Comparison of ENCODE assay signal across 8 cellular contexts in the genomic region with DNA sequence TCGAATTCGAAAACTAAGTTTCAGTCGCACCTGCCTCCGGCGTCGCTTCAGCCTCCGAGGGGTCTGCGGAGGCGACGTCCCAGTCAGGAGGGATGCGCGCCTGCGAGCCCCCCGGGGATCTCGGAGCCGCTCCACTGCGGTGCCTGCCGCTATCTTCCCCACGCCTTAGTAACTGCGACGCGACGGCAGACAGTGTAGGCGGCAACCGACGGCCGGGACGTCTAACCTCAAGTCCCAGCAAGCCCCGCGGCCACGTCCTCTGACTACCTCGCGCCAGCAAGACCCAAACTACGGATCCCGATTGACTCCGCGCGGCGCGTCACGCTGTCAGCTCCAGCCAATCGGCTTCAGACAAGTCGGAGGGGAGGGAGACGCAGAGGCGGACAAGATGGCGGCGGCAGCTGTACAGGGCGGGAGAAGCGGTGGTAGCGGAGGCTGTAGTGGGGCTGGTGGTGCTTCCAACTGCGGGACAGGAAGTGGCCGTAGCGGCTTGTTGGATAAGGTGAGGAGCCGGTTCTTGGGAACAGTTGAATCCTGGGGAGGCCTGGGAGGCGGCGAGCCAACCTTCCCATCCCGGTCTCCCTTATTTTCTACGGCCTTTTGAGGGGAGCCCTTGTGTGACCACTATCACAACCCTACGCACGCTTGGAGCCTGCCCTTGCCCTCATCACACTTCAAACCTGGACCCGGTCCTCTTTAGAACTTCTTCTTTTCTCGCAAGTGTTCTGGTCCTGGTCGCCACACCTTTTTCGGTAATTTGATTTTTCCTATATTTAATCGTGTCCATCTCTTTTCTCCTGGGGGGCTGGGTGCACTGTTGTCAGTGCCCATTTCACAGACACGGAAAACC. TPM values are rescaled to one million over a fixed set of nuclear protein-coding genes. Genes with fewer than 3 reads are reported as not detected.
DNase-seq lines count a peak whose midpoint lies in the region; ATAC-seq, FAIRE-seq and TF ChIP-seq lines count a peak whose summit lies in the region.

TSS of gene SPCS2 (plus strand) at position 369 of the 850 bp plus-strand sequence. CDS start at position 389, 20 bp downstream.
TSS of gene XRRA1 (minus strand) at position 194 of the 850 bp plus-strand sequence. CDS start 8,213 bp downstream, outside the sequence.

- H3K9me3 ChIP-seq in astrocyte (ENCODE audit: insufficient read depth, low read depth, low read length): no peaks in the 10 kb centered on the region
- no peaks in the 10 kb centered on the region for H3K9me3 ChIP-seq in right cardiac atrium (ENCODE audit: control insufficient read depth, low read length)
- H3K9me3 ChIP-seq in uterus: no peaks in the 10 kb centered on the region

- peak; percentile 83 to 93 for DNase-seq in NCI-H187 (lab: John Stamatoyannopoulos, UW)
- peak; percentile 99 for DNase-seq in T-helper 2 cell treated with Interferon-gamma antibody and Interleukin-4, amounts not matched to agents 5 μg/mL and 100 μg/mL, for 36 hours (ENCODE audit: low spot score)
- DNase-seq in astrocyte (ENCODE audit: low read depth): peak; percentile 98
- peak; percentile 99 to 100 (median 99) for DNase-seq in right cardiac atrium
- DNase-seq in pulmonary artery endothelial cell (ENCODE audit: low read depth, low spot score): peak; percentile 95
- peak; percentile 97 to 98 for DNase-seq in uterus

- intact Hi-C loops in right cardiac atrium (cut with DNase I): no loop called here
- intact Hi-C loops in uterus (cut with DNase I; ENCODE audit: low total_unique reads): no loop called here

- peak within 1 kb of the TSS; percentile 95 for H3K4me2 ChIP-seq in astrocyte (ENCODE audit: low read length)

- peaks cover 2% of the 10 kb centered on the region for H3K27me3 Mint-ChIP-seq in T-helper 2 cell treated with Interferon-gamma antibody and Interleukin-4, amounts not matched to agents 5 μg/mL and 100 μg/mL, for 36 hours (ENCODE audit: low read depth)
- H3K27me3 Mint-ChIP-seq in astrocyte (ENCODE audit: low read depth, unreplicated experiment): no peaks in the 10 kb centered on the region

- H3K36me3 Mint-ChIP-seq in T-helper 2 cell treated with Interferon-gamma antibody and Interleukin-4, amounts not matched to agents 5 μg/mL and 100 μg/mL, for 36 hours (ENCODE audit: low read depth): peaks cover 25% of the 10 kb centered on the region
- H3K36me3 Mint-ChIP-seq in astrocyte (ENCODE audit: low read depth, unreplicated experiment): no peaks in the 10 kb centered on the region

- H3K36me3 ChIP-seq in astrocyte (ENCODE audit: insufficient read depth, low read length): peaks cover 7% of the 10 kb centered on the region
- H3K36me3 ChIP-seq in uterus: no peaks in the 10 kb centered on the region

- ATAC-seq in GM18498 (IDR thresholded peaks at IDR 0.05; ENCODE audit: unreplicated experiment) (peak; percentile 91), HG02938 (IDR thresholded peaks at IDR 0.05; ENCODE audit: unreplicated experiment) (peak; percentile 88), right cardiac atrium (peak; percentile 99 to 100)

- peak; percentile 74 to 84 for TF ChIP-seq POLR2A in uterus (IDR thresholded peaks at IDR 0.05)

- H3K9ac ChIP-seq in astrocyte (ENCODE audit: low read length): peak within 1 kb of the TSS; percentile 99

- FAIRE-seq in astrocyte (lab: Jason Lieb, UNC): peak; percentile 59

- H3K4me1 ChIP-seq in astrocyte (ENCODE audit: insufficient read depth, low read length) (peaks cover 10% of the 10 kb centered on the region), right cardiac atrium (ENCODE audit: control insufficient read depth, insufficient read depth, low read length) (peaks cover 4% of the 10 kb centered on the region), uterus (peaks cover 5 to 17% of the 10 kb centered on the region in 2 donors)

- H3K27ac Mint-ChIP-seq in T-helper 2 cell treated with Interferon-gamma antibody and Interleukin-4, amounts not matched to agents 5 μg/mL and 100 μg/mL, for 36 hours: peak within 1 kb of the TSS; percentile 96
- H3K27ac Mint-ChIP-seq in astrocyte (ENCODE audit: unreplicated experiment): peak within 1 kb of the TSS; percentile 98

- TF ChIP-seq CTCF in astrocyte (IDR thresholded peaks at IDR 0.05; ENCODE audit: insufficient read depth, low read depth, low read length) (no peak), uterus (IDR thresholded peaks at IDR 0.05) (peak in 2 of 4 experiments; percentile 4 to 9)

- H3K4me3 ChIP-seq in astrocyte (ENCODE audit: insufficient read depth, low read depth, low read length) (peak within 1 kb of the TSS; percentile 98), right cardiac atrium (ENCODE audit: low read length) (peak within 1 kb of the TSS; percentile 97), uterus (peak within 1 kb of the TSS; percentile 76 to 92)

- peak within 1 kb of the TSS; percentile 92 for H3K4me3 Mint-ChIP-seq in T-helper 2 cell treated with Interferon-gamma antibody and Interleukin-4, amounts not matched to agents 5 μg/mL and 100 μg/mL, for 36 hours
- H3K4me3 Mint-ChIP-seq in astrocyte (ENCODE audit: unreplicated experiment): peak within 1 kb of the TSS; percentile 100

- H2AFZ ChIP-seq in astrocyte (ENCODE audit: low read depth, low read length): peak within 1 kb of the TSS; percentile 89

- H3K27ac ChIP-seq in astrocyte (ENCODE audit: low read depth, low read length) (peak within 1 kb of the TSS; percentile 97), right cardiac atrium (ENCODE audit: low read length) (peak within 1 kb of the TSS; percentile 61), uterus (peak within 1 kb of the TSS; percentile 71 to 85)

- H3K9me3 Mint-ChIP-seq in T-helper 2 cell treated with Interferon-gamma antibody and Interleukin-4, amounts not matched to agents 5 μg/mL and 100 μg/mL, for 36 hours: no peaks in the 10 kb centered on the region
- H3K9me3 Mint-ChIP-seq in astrocyte (ENCODE audit: unreplicated experiment): no peaks in the 10 kb centered on the region

- peaks cover 57% of the 10 kb centered on the region for H3K79me2 ChIP-seq in astrocyte (ENCODE audit: insufficient read depth, low read length)

- peaks cover 36% of the 10 kb centered on the region for H4K20me1 ChIP-seq in astrocyte (ENCODE audit: insufficient read depth, low read length)

- H3K27me3 ChIP-seq in astrocyte (ENCODE audit: insufficient read depth, low read length) (no peaks in the 10 kb centered on the region), right cardiac atrium (ENCODE audit: control insufficient read depth, insufficient read depth) (no peaks in the 10 kb centered on the region), uterus (no peaks in the 10 kb centered on the region)

- peaks cover 34% of the 10 kb centered on the region for H3K4me1 Mint-ChIP-seq in T-helper 2 cell treated with Interferon-gamma antibody and Interleukin-4, amounts not matched to agents 5 μg/mL and 100 μg/mL, for 36 hours (ENCODE audit: low read depth)
- peaks cover 6% of the 10 kb centered on the region for H3K4me1 Mint-ChIP-seq in astrocyte (ENCODE audit: low read depth, unreplicated experiment)

- WGBS in right cardiac atrium: under 1% methylated on average over 66 of the region's 66 CpGs

RNA-seq across cellular contexts. Expression of gene SPCS2, which starts in this region (rescaled TPM):
- 104 and 120 TPM in 2 replicates for total RNA-seq in astrocyte
- total RNA-seq in right cardiac atrium: 100 to 1,000 TPM in 3 of 4 donors, 10 to 100 TPM in 1; 91.5 to 127 (median 118) TPM
- 125 TPM for polyA plus RNA-seq in right cardiac atrium
- 16.4 and 43.1 TPM in 2 replicates for total RNA-seq in pulmonary artery endothelial cell
- 100 to 1,000 TPM in 1 of 4 donors, 10 to 100 TPM in 2, 1 to 10 TPM in 1; 4.9 to 126 (median 28.0) TPM for total RNA-seq in uterus

RNA-seq across cellular contexts. Expression of gene XRRA1, which starts in this region (rescaled TPM):
- total RNA-seq in astrocyte (8.4 and 8.9 TPM in 2 replicates), right cardiac atrium (10 to 100 TPM in 2 of 4 donors, 1 to 10 TPM in 2; 6.3 to 15.2 (median 11.3) TPM), pulmonary artery endothelial cell (4.3 and 8.1 TPM in 2 replicates), uterus (10 to 100 TPM in 3 of 4 donors, 1 to 10 TPM in 1; 5.9 to 74.2 (median 26.9) TPM)
- 2.4 TPM for polyA plus RNA-seq in right cardiac atrium

Comparison
In these comparisons a context has a peak if more than half of its experiments do, and no peak if none do; other contexts are left out.
1. Peak in every context shown above with its lines: DNase-seq, ATAC-seq, H3K4me3 ChIP-seq and H3K27ac ChIP-seq.